8 cellular contexts compared by ENCODE assay signal in the genomic region with DNA sequence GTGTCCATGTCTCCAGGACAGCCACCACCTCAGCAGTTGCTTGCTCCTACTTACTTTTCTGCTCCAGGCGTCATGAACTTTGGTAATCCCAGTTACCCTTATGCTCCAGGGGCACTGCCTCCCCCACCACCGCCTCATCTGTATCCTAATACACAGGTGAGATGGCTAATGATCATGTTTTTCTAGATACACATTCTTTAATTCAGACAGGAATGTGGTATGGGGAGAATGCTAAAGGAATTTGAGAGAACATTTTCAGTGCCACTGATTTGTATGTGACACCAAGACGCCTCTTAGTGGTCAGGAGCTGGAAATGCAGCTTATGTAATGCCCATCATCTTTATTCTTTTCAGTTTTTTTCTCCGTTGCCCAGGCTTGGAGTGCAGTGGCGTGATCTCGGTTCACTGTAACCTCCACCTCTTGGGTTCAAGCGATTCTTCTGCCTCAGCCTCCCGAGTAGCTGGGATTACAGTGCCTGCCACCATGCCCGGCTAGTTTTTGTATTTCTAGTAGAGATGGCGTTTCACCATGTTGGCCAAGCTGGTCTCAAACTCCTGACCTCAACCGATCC. TPM values are rescaled to one million over a fixed set of nuclear protein-coding genes. Genes with fewer than 3 reads are reported as not detected.
DNase-seq lines count a peak whose midpoint lies in the region; ATAC-seq and TF ChIP-seq lines count a peak whose summit lies in the region.

No MANE protein-coding gene starts in this region.

- no peaks in the 10 kb centered on the region for H3K79me2 ChIP-seq in neural cell (replicated peaks; ENCODE audit: insufficient read depth, low read length)

- H3K27ac ChIP-seq in neural cell (ENCODE audit: low read length) = no peak overlapping the region

- H3K27me3 ChIP-seq in neural cell (ENCODE audit: insufficient read depth, low read depth, low read length) = no peaks in the 10 kb centered on the region

- peaks cover 7% of the 10 kb centered on the region for H3K36me3 ChIP-seq in neural cell (ENCODE audit: insufficient read depth, low read length)

- no peaks in the 10 kb centered on the region for H3K9me3 Mint-ChIP-seq in activated T-cell treated with anti-CD3 and anti-CD28 coated beads, Interleukin-2, amount 50 U/mL, for 4 hours

- H3K4me2 ChIP-seq in neural cell (ENCODE audit: low read length) = no peak overlapping the region

- DNase-seq in AML-193 (lab: John Stamatoyannopoulos, UW) (peak; percentile 77 to 81), NCI-H2227 treated with DMSO at 0.1 percent for 48 hours (lab: John Stamatoyannopoulos, UW) (peak; percentile 42), fibroblast of pulmonary artery (ENCODE audit: low read depth) (peak; percentile 87), GOT3 (lab: John Stamatoyannopoulos, UW) (no peak)
- DNase-seq in activated T-cell treated with anti-CD3 and anti-CD28 coated beads, Interleukin-2, amount 50 U/mL, for 4 hours = peak; percentile 18

- no peaks in the 10 kb centered on the region for H3K27me3 Mint-ChIP-seq in activated T-cell treated with anti-CD3 and anti-CD28 coated beads, Interleukin-2, amount 50 U/mL, for 4 hours (ENCODE audit: low read depth)

- H3K9me3 ChIP-seq in neural cell (ENCODE audit: low read length) = no peaks in the 10 kb centered on the region

- H3K9ac ChIP-seq in neural cell (ENCODE audit: low read length) = no peak overlapping the region

- no peak overlapping the region for H3K4me3 Mint-ChIP-seq in activated T-cell treated with anti-CD3 and anti-CD28 coated beads, Interleukin-2, amount 50 U/mL, for 4 hours

- H3K9me2 ChIP-seq in neural cell (ENCODE audit: insufficient read depth, low read length) = no peaks in the 10 kb centered on the region

- TF ChIP-seq CTCF in GM12875 (IDR thresholded peaks at IDR 0.05; ENCODE audit: borderline replicate concordance, insufficient read depth, low read depth, low read length) (peak; percentile 67), fibroblast of pulmonary artery (IDR thresholded peaks at IDR 0.05; ENCODE audit: low read length, missing control alignments) (peak; percentile 74), neural cell (IDR thresholded peaks at IDR 0.05; ENCODE audit: poor library complexity, severe bottlenecking) (peak; percentile 86)

- peaks cover 5% of the 10 kb centered on the region for H3K4me1 Mint-ChIP-seq in activated T-cell treated with anti-CD3 and anti-CD28 coated beads, Interleukin-2, amount 50 U/mL, for 4 hours (ENCODE audit: low read depth)

- H2AFZ ChIP-seq in neural cell (ENCODE audit: low read depth, low read length) = no peak overlapping the region

- TF ChIP-seq EP300 in neural cell (conservative IDR thresholded peaks at IDR 0.05; ENCODE audit: poor library complexity, severe bottlenecking) = no peak

- ATAC-seq in activated T-cell treated with anti-CD3 and anti-CD28 coated beads, Interleukin-2, amount 50 U/mL, for 4 hours = peak; percentile 53 to 56
- no peak for ATAC-seq in GM21619 (IDR thresholded peaks at IDR 0.05; ENCODE audit: unreplicated experiment)

- H3K36me3 Mint-ChIP-seq in activated T-cell treated with anti-CD3 and anti-CD28 coated beads, Interleukin-2, amount 50 U/mL, for 4 hours (ENCODE audit: insufficient read depth) = peaks cover 40% of the 10 kb centered on the region

- peak; percentile 81 for TF ChIP-seq RAD21 in neural cell (conservative IDR thresholded peaks at IDR 0.05)

- H3F3A ChIP-seq in neural cell (ENCODE audit: insufficient read depth, low read length, poor library complexity, severe bottlenecking) = no peaks in the 10 kb centered on the region

- H3K4me3 ChIP-seq in GM12875 (ENCODE audit: low read depth, low read length) = no peak overlapping the region
- H3K4me3 ChIP-seq in fibroblast of pulmonary artery (replicated peaks; ENCODE audit: low read depth, low read length) = no peak overlapping the region
- no peak overlapping the region for H3K4me3 ChIP-seq in neural cell (ENCODE audit: low read length)

- no peaks in the 10 kb centered on the region for H4K20me1 ChIP-seq in neural cell (ENCODE audit: insufficient read depth)

TF ChIP-seq in neural cell, 6 proteins besides CTCF, POLR2A, EP300 and RAD21:
- TF ChIP-seq EZH2 (IDR thresholded peaks at IDR 0.05; ENCODE audit: borderline replicate concordance, insufficient read depth, low read length, poor library complexity, severe bottlenecking) (no peak), POLR2AphosphoS5 (IDR thresholded peaks at IDR 0.05) (no peak), SMC3 (conservative IDR thresholded peaks at IDR 0.05; ENCODE audit: poor library complexity) (peak; percentile 86), TAF1 (IDR thresholded peaks at IDR 0.05; ENCODE audit: low read depth) (no peak)
- TF ChIP-seq, protein P1, sequence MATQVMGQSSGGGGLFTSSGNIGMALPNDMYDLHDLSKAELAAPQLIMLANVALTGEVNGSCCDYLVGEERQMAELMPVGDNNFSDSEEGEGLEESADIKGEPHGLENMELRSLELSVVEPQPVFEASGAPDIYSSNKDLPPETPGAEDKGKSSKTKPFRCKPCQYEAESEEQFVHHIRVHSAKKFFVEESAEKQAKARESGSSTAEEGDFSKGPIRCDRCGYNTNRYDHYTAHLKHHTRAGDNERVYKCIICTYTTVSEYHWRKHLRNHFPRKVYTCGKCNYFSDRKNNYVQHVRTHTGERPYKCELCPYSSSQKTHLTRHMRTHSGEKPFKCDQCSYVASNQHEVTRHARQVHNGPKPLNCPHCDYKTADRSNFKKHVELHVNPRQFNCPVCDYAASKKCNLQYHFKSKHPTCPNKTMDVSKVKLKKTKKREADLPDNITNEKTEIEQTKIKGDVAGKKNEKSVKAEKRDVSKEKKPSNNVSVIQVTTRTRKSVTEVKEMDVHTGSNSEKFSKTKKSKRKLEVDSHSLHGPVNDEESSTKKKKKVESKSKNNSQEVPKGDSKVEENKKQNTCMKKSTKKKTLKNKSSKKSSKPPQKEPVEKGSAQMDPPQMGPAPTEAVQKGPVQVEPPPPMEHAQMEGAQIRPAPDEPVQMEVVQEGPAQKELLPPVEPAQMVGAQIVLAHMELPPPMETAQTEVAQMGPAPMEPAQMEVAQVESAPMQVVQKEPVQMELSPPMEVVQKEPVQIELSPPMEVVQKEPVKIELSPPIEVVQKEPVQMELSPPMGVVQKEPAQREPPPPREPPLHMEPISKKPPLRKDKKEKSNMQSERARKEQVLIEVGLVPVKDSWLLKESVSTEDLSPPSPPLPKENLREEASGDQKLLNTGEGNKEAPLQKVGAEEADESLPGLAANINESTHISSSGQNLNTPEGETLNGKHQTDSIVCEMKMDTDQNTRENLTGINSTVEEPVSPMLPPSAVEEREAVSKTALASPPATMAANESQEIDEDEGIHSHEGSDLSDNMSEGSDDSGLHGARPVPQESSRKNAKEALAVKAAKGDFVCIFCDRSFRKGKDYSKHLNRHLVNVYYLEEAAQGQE (IDR thresholded peaks at IDR 0.05; ENCODE audit: borderline replicate concordance) = no peak

RNA-seq across cellular contexts. Expression of gene RAPGEFL1, which starts 8.9 kb away (rescaled TPM):
- 1 to 10 TPM; 5.7 to 6.7 (median 6.1) TPM for total RNA-seq in activated T-cell treated with anti-CD3 and anti-CD28 coated beads, Interleukin-2, amount 50 U/mL, for 4 hours
- 15.5 and 15.6 TPM in 2 replicates for polyA plus RNA-seq in neural cell
- 11.5 and 14.9 TPM in 2 replicates for polyA minus RNA-seq in neural cell

RNA-seq across cellular contexts. Expression of gene CASC3, which starts 28.0 kb away (rescaled TPM):
- 100 to 1,000 TPM; 100 to 108 (median 103) TPM for total RNA-seq in activated T-cell treated with anti-CD3 and anti-CD28 coated beads, Interleukin-2, amount 50 U/mL, for 4 hours
- polyA plus RNA-seq in neural cell = 50.6 and 52.3 TPM in 2 replicates
- polyA minus RNA-seq in neural cell = 65.0 and 70.7 TPM in 2 replicates

RNA-seq across cellular contexts. Expression of gene MSL1, which starts 46.6 kb away (rescaled TPM):
- total RNA-seq in activated T-cell treated with anti-CD3 and anti-CD28 coated beads, Interleukin-2, amount 50 U/mL, for 4 hours = 10 to 100 TPM; 63.3 to 68.5 (median 64.1) TPM
- 118 and 137 TPM in 2 replicates for polyA plus RNA-seq in neural cell
- polyA minus RNA-seq in neural cell = 103 and 105 TPM in 2 replicates

RNA-seq across cellular contexts. Expression of gene WIPF2, which starts 50.8 kb away (rescaled TPM):
- 10 to 100 TPM; 21.3 to 24.6 (median 22.1) TPM for total RNA-seq in activated T-cell treated with anti-CD3 and anti-CD28 coated beads, Interleukin-2, amount 50 U/mL, for 4 hours
- polyA plus RNA-seq in neural cell = 8.6 and 11.5 TPM in 2 replicates
- 8.5 and 11.3 TPM in 2 replicates for polyA minus RNA-seq in neural cell
